Comparison of ENCODE assay signal across 19 cellular contexts in genomic region chr13:31023126-31023525, GRCh38.
A peak's percentile ranks its signal among the peaks of the same experiment; 100 is the strongest.
DNase-seq lines count a peak whose midpoint lies in the region; ATAC-seq and TF ChIP-seq lines count a peak whose summit lies in the region.
"Had no signal": no experiment of that assay in that cellular context is flagged by ENCODE, and none has a peak within 500 bp of the region (broad histone marks: within the 10 kb centered on the region; RNA-seq: fewer than 3 reads in every experiment).

No MANE protein-coding gene starts in this region.

- H3K27ac Mint-ChIP-seq in CD4-positive, alpha-beta memory T cell: no peak overlapping the region
- H3K27ac Mint-ChIP-seq: B cell; CD8-positive, alpha-beta memory T cell; GM23338 had no signal

- TF ChIP-seq CTCF in A673 (conservative IDR thresholded peaks at IDR 0.05; ENCODE audit: low read depth, low read length) (no peak), fibroblast of pulmonary artery (IDR thresholded peaks at IDR 0.05; ENCODE audit: low read length, missing control alignments) (no peak), neural cell (IDR thresholded peaks at IDR 0.05; ENCODE audit: poor library complexity, severe bottlenecking) (no peak)

- DNase-seq in A673 (ENCODE audit: low spot score): no peak
- DNase-seq in SK-N-MC (ENCODE audit: low read depth, low spot score): peak; percentile 78
- DNase-seq in fibroblast of pulmonary artery (ENCODE audit: low read depth): peak; percentile 10
- no peak for DNase-seq in CD4-positive, alpha-beta memory T cell
- no peak for DNase-seq in NCI-H2196 treated with DMSO at 0.1 percent for 48 hours (lab: John Stamatoyannopoulos, UW; ENCODE audit: unreplicated experiment)
- DNase-seq in left colon: no peak
- DNase-seq: 8988T; CD8-positive, alpha-beta memory T cell; COR-L47; DMS 273 treated with DMSO at 0.1 percent for 48 hours; DMS53; DND-41; HCEC 1CT had no signal

- no peaks in the 10 kb centered on the region for H3K79me2 ChIP-seq in neural cell (replicated peaks; ENCODE audit: insufficient read depth, low read length)

- CTCF ChIA-PET in A673 (lab: Charles Lee): interaction anchor here (0.5 to 1.8 kb wide), 3 partner anchors 22 to 281 kb away, joined by 3 to 12 read pairs (median 6); no protein-coding TSS in a partner anchor
- CTCF ChIA-PET in CD4-positive, alpha-beta memory T cell (lab: Charles Lee; ENCODE audit: partially characterized antibody): interaction anchor here (1.1 kb wide), 1 partner anchor 11 kb away, joined by 3 read pairs; no protein-coding TSS in a partner anchor

- H3K9ac ChIP-seq in SK-N-MC (ENCODE audit: insufficient read length): peak overlapping the region; percentile 23
- peak overlapping the region; percentile 52 for H3K9ac ChIP-seq in neural cell (ENCODE audit: low read length)
- H3K9ac ChIP-seq: BLaER1 treated with 17β-estradiol and CSF1 and Interleukin-3, amounts not matched to agents 10 nM and 100 nM had no signal

- ATAC-seq in GM18909 (IDR thresholded peaks at IDR 0.05; ENCODE audit: poor library complexity, unreplicated experiment) (no peak), left colon (no peak)
- ATAC-seq: GM23338 had no signal

- POLR2A ChIA-PET in A673 (lab: Charles Lee; ENCODE audit: low non-redundant PET): interaction anchor here (0.8 kb wide), 1 partner anchor 12 kb away, joined by 4 read pairs; no protein-coding TSS in a partner anchor
- POLR2A ChIA-PET in CD4-positive, alpha-beta memory T cell (lab: Charles Lee; ENCODE audit: partially characterized antibody): no interaction called here

- no peaks in the 10 kb centered on the region for H4K20me1 ChIP-seq in neural cell (ENCODE audit: insufficient read depth)
- H4K20me1 ChIP-seq: BLaER1 treated with 17β-estradiol and CSF1 and Interleukin-3, amounts not matched to agents 10 nM and 100 nM had no signal

- no peaks in the 10 kb centered on the region for H3K36me3 Mint-ChIP-seq in CD4-positive, alpha-beta memory T cell

- H3K9me3 Mint-ChIP-seq in CD4-positive, alpha-beta memory T cell: no peaks in the 10 kb centered on the region
- H3K9me3 Mint-ChIP-seq: CD8-positive, alpha-beta memory T cell; GM23338 had no signal

- no peaks in the 10 kb centered on the region for H3K9me2 ChIP-seq in neural cell (ENCODE audit: insufficient read depth, low read length)

- H3K9me3 ChIP-seq in A673 (ENCODE audit: low read depth, low read length, poor library complexity, severe bottlenecking) (peaks cover under 1% of the 10 kb centered on the region), SK-N-MC (ENCODE audit: low read depth, low read length) (no peaks in the 10 kb centered on the region; the same call in 1 of the 2 replicates), neural cell (ENCODE audit: low read length) (no peaks in the 10 kb centered on the region)
- no peaks in the 10 kb centered on the region for H3K9me3 ChIP-seq in CD4-positive, alpha-beta memory T cell (ENCODE audit: control insufficient read depth in 1 of 2, low read length in 2 of 2)

- H3K4me3 Mint-ChIP-seq in CD4-positive, alpha-beta memory T cell: no peak overlapping the region
- H3K4me3 Mint-ChIP-seq: B cell; CD8-positive, alpha-beta memory T cell; GM23338 had no signal

- BruUV-seq in A673 (replicated peaks; lab: Mats Ljungman, UMichigan): no TSS peak

- no peaks in the 10 kb centered on the region for H3K4me1 Mint-ChIP-seq in CD4-positive, alpha-beta memory T cell
- H3K4me1 Mint-ChIP-seq: B cell; CD8-positive, alpha-beta memory T cell had no signal

- no peaks in the 10 kb centered on the region for H3K36me3 ChIP-seq in A673 (ENCODE audit: insufficient read depth, low read length, poor library complexity, severe bottlenecking)
- no peaks in the 10 kb centered on the region for H3K36me3 ChIP-seq in SK-N-MC (ENCODE audit: insufficient read depth, low read length)
- H3K36me3 ChIP-seq in neural cell (ENCODE audit: insufficient read depth, low read length): no peaks in the 10 kb centered on the region
- no peaks in the 10 kb centered on the region for H3K36me3 ChIP-seq in CD4-positive, alpha-beta memory T cell (ENCODE audit: insufficient read depth, low read length)
- H3K36me3 ChIP-seq: BLaER1 treated with 17β-estradiol and CSF1 and Interleukin-3, amounts not matched to agents 10 nM and 100 nM had no signal

- no peak for TF ChIP-seq EP300 in neural cell (conservative IDR thresholded peaks at IDR 0.05; ENCODE audit: poor library complexity, severe bottlenecking)

- peak overlapping the region; percentile 45 for H3K4me2 ChIP-seq in neural cell (ENCODE audit: low read length)
- H3K4me2 ChIP-seq: BLaER1 treated with 17β-estradiol and CSF1 and Interleukin-3, amounts not matched to agents 10 nM and 100 nM; GM23338 had no signal

- H3K4me1 ChIP-seq in A673 (ENCODE audit: insufficient read depth, low read length, poor library complexity, severe bottlenecking): peaks cover 38% of the 10 kb centered on the region
- no peaks in the 10 kb centered on the region for H3K4me1 ChIP-seq in CD4-positive, alpha-beta memory T cell (ENCODE audit: insufficient read depth, low read length)
- H3K4me1 ChIP-seq: BLaER1 treated with 17β-estradiol and CSF1 and Interleukin-3, amounts not matched to agents 10 nM and 100 nM had no signal

- peaks cover 8 to 10% of the 10 kb centered on the region in 2 donors for H3K27me3 Mint-ChIP-seq in CD4-positive, alpha-beta memory T cell

- H3K27me3 ChIP-seq in A673 (replicated peaks; ENCODE audit: insufficient read depth, low read depth, low read length, poor library complexity) (no peaks in the 10 kb centered on the region), neural cell (ENCODE audit: insufficient read depth, low read depth, low read length) (no peaks in the 10 kb centered on the region)
- H3K27me3 ChIP-seq in CD4-positive, alpha-beta memory T cell (ENCODE audit: insufficient read depth, low read length): no peaks in the 10 kb centered on the region
- H3K27me3 ChIP-seq: BLaER1 treated with 17β-estradiol and CSF1 and Interleukin-3, amounts not matched to agents 10 nM and 100 nM had no signal

- peak overlapping the region; percentile 35 for H2AFZ ChIP-seq in neural cell (ENCODE audit: low read depth, low read length)

- H3K27ac ChIP-seq in A673 (ENCODE audit: low read depth, low read length, poor library complexity, severe bottlenecking): peak overlapping the region; percentile 99
- peak overlapping the region; percentile 89 for H3K27ac ChIP-seq in SK-N-MC
- H3K27ac ChIP-seq in neural cell (ENCODE audit: low read length): peak overlapping the region; percentile 85
- H3K27ac ChIP-seq in CD4-positive, alpha-beta memory T cell (ENCODE audit: low read depth, low read length): no peak overlapping the region
- H3K27ac ChIP-seq: BLaER1 treated with 17β-estradiol and CSF1 and Interleukin-3, amounts not matched to agents 10 nM and 100 nM; HL-60 had no signal

- no peak for TF ChIP-seq RAD21 in neural cell (conservative IDR thresholded peaks at IDR 0.05)

- H3K4me3 ChIP-seq in A673 (ENCODE audit: low read depth, low read length, poor library complexity, severe bottlenecking): no peak overlapping the region
- H3K4me3 ChIP-seq in SK-N-MC: peak overlapping the region; percentile 67
- no peak overlapping the region for H3K4me3 ChIP-seq in fibroblast of pulmonary artery (replicated peaks; ENCODE audit: low read depth, low read length)
- H3K4me3 ChIP-seq in neural cell (ENCODE audit: low read length): peak overlapping the region; percentile 9
- H3K4me3 ChIP-seq in CD4-positive, alpha-beta memory T cell (ENCODE audit: low read length in 2 of 2): no peak overlapping the region
- H3K4me3 ChIP-seq: BLaER1 treated with 17β-estradiol and CSF1 and Interleukin-3, amounts not matched to agents 10 nM and 100 nM; GM23338 had no signal

- no peaks in the 10 kb centered on the region for H3F3A ChIP-seq in neural cell (ENCODE audit: insufficient read depth, low read length, poor library complexity, severe bottlenecking)

- intact Hi-C loops in A673 (cut with micrococcal nuclease; ENCODE audit: unreplicated experiment): no loop called here
- intact Hi-C loops in CD4-positive, alpha-beta memory T cell (cut with micrococcal nuclease): no loop called here
- intact Hi-C loops in left colon (cut with DNase I, micrococcal nuclease): no loop called here

TF ChIP-seq in neural cell, 6 proteins besides CTCF, POLR2A, EP300 and RAD21:
- no peak for TF ChIP-seq EZH2 (IDR thresholded peaks at IDR 0.05; ENCODE audit: borderline replicate concordance, insufficient read depth, low read length, poor library complexity, severe bottlenecking)
- no peak for TF ChIP-seq TAF1 (IDR thresholded peaks at IDR 0.05; ENCODE audit: low read depth)
- no peak for TF ChIP-seq MXI1 (conservative IDR thresholded peaks at IDR 0.05; ENCODE audit: poor library complexity, severe bottlenecking)
- TF ChIP-seq SMC3 (conservative IDR thresholded peaks at IDR 0.05; ENCODE audit: poor library complexity): no peak
- TF ChIP-seq POLR2AphosphoS5 (IDR thresholded peaks at IDR 0.05): no peak
- no peak for TF ChIP-seq REST (IDR thresholded peaks at IDR 0.05; ENCODE audit: borderline replicate concordance)

Comparison
In these comparisons a context has a peak if more than half of its experiments do, and no peak if none do; other contexts are left out.
1. DNase-seq: peak in SK-N-MC (single experiment) and fibroblast of pulmonary artery (single experiment); none in A673 (single experiment), CD4-positive, alpha-beta memory T cell (0 of 5), NCI-H2196 treated with DMSO at 0.1 percent for 48 hours (single experiment) and left colon (0 of 2).
2. H3K4me3 ChIP-seq: peak in SK-N-MC (single experiment) and neural cell (single experiment); none in A673 (single experiment), fibroblast of pulmonary artery (single experiment) and CD4-positive, alpha-beta memory T cell (0 of 2).